In genomic region chr12:115233891-115234543, GRCh38 we compare ENCODE assay signal across 18 cellular contexts.
DNase-seq lines count a peak whose midpoint lies in the region; TF ChIP-seq lines count a peak whose summit lies in the region.
"Had no signal": no experiment of that assay in that cellular context is flagged by ENCODE, and none has a peak within 500 bp of the region (broad histone marks: within the 10 kb centered on the region; RNA-seq: fewer than 3 reads in every experiment).

No MANE protein-coding gene starts in this region.

- peaks cover 15% of the 10 kb centered on the region for H3K27me3 Mint-ChIP-seq in endodermal cell (ENCODE audit: insufficient read depth)
- H3K27me3 Mint-ChIP-seq: B cell had no signal

- no peaks in the 10 kb centered on the region for H3K9me3 ChIP-seq in endodermal cell (ENCODE audit: control insufficient read depth, low read length)
- no peaks in the 10 kb centered on the region for H3K9me3 ChIP-seq in smooth muscle cell (replicated peaks; ENCODE audit: low read depth)
- H3K9me3 ChIP-seq: A549 had no signal

- H3K27ac Mint-ChIP-seq in endodermal cell: no peak overlapping the region
- H3K27ac Mint-ChIP-seq: B cell had no signal

- H3K36me3 Mint-ChIP-seq in endodermal cell (ENCODE audit: low read depth): no peaks in the 10 kb centered on the region

- no peak overlapping the region for H3K4me3 Mint-ChIP-seq in endodermal cell
- H3K4me3 Mint-ChIP-seq: B cell had no signal

- no peak overlapping the region for H2AFZ ChIP-seq in smooth muscle cell (ENCODE audit: low read depth)

- peak overlapping the region; percentile 49 for H3K4me2 ChIP-seq in smooth muscle cell
- H3K4me2 ChIP-seq: A549, KMS-11 had no signal

- no peaks in the 10 kb centered on the region for H3K9me3 Mint-ChIP-seq in endodermal cell

- H3K4me1 ChIP-seq in endodermal cell (ENCODE audit: control insufficient read depth, insufficient read depth, low read length): no peaks in the 10 kb centered on the region
- peaks cover 7% of the 10 kb centered on the region for H3K4me1 ChIP-seq in smooth muscle cell (ENCODE audit: low read depth)
- H3K4me1 ChIP-seq: A549 had no signal

- H3K36me3 ChIP-seq in H7 (replicated peaks; ENCODE audit: control insufficient read depth, insufficient read depth, low read length): no peaks in the 10 kb centered on the region
- no peaks in the 10 kb centered on the region for H3K36me3 ChIP-seq in endodermal cell (ENCODE audit: control insufficient read depth, insufficient read depth, low read length)
- no peaks in the 10 kb centered on the region for H3K36me3 ChIP-seq in smooth muscle cell (ENCODE audit: low read depth)

- TF ChIP-seq CTCF in endodermal cell (conservative IDR thresholded peaks at IDR 0.05): peak; percentile 23
- no peak for TF ChIP-seq CTCF in smooth muscle cell (IDR thresholded peaks at IDR 0.05; ENCODE audit: borderline replicate concordance, insufficient read depth, poor library complexity, severe bottlenecking)

- peaks cover 11% of the 10 kb centered on the region for H3K4me1 Mint-ChIP-seq in endodermal cell
- H3K4me1 Mint-ChIP-seq: B cell had no signal

- H3K27ac ChIP-seq in endodermal cell (ENCODE audit: low read depth, low read length) (no peak overlapping the region), smooth muscle cell (ENCODE audit: low read depth) (peak overlapping the region; percentile 78)
- H3K27ac ChIP-seq: A549, KMS-11 had no signal

- WGBS in endodermal cell (ENCODE audit: insufficient coverage in 1 of 2, insufficient read length in 1 of 2), 2 experiments: 62 to 79% methylated on average over 6 of the region's 6 CpGs
- 25% methylated on average over 6 of the region's 6 CpGs for WGBS in smooth muscle cell (ENCODE audit: low lambda C conversion rate)

- H3F3A ChIP-seq in smooth muscle cell (ENCODE audit: low read depth): peaks cover 11% of the 10 kb centered on the region

- no peak overlapping the region for H3K9ac ChIP-seq in endodermal cell (ENCODE audit: extremely low read depth, low read length, poor library complexity, severe bottlenecking)
- no peak overlapping the region for H3K9ac ChIP-seq in smooth muscle cell (ENCODE audit: low read depth)
- H3K9ac ChIP-seq: KMS-11 had no signal

- no peaks in the 10 kb centered on the region for H3K27me3 ChIP-seq in H7 (ENCODE audit: control insufficient read depth, insufficient read depth, low read length)
- H3K27me3 ChIP-seq in endodermal cell (ENCODE audit: control insufficient read depth, insufficient read depth, low read length, poor library complexity, severe bottlenecking): no peaks in the 10 kb centered on the region
- no peaks in the 10 kb centered on the region for H3K27me3 ChIP-seq in smooth muscle cell (ENCODE audit: low read depth)

- DNase-seq in H7 (peak; percentile 50), endodermal cell (peak; percentile 88), islet precursor cell (peak; percentile 89), smooth muscle cell (lab: John Stamatoyannopoulos, UW; ENCODE audit: unreplicated experiment) (no peak), dedifferentiated amniotic fluid mesenchymal stem cell (ENCODE audit: extremely low spot score) (no peak), NCI-H748 treated with DMSO at 0.1 percent for 48 hours (lab: John Stamatoyannopoulos, UW) (no peak)
- DNase-seq in stimulated activated CD4-positive, alpha-beta T cell treated with anti-CD3 and anti-CD28 coated beads, Interleukin-1b, Interleukin-23, amount 100 ng/mL, for 48 hours: no peak
- DNase-seq: DMS79, IMR-90, NCI-H1092 treated with DMSO at 0.1 percent for 48 hours, NCI-H1436 treated with DMSO at 0.1 percent for 48 hours, NCI-H2029 treated with DMSO at 0.1 percent for 48 hours, NCI-H226, NCI-H510A treated with DMSO at 0.1 percent for 48 hours, NCI-H774 had no signal

- no peaks in the 10 kb centered on the region for H4K20me1 ChIP-seq in smooth muscle cell (ENCODE audit: low read depth)

- H3K4me3 ChIP-seq in H7 (ENCODE audit: insufficient read depth, low read depth, low read length): no peak overlapping the region
- no peak overlapping the region for H3K4me3 ChIP-seq in endodermal cell (ENCODE audit: low read length)
- H3K4me3 ChIP-seq in smooth muscle cell: no peak overlapping the region
- H3K4me3 ChIP-seq: A549 had no signal

- no peaks in the 10 kb centered on the region for H3K79me2 ChIP-seq in smooth muscle cell (ENCODE audit: low read depth)

Comparison
In these comparisons a context has a peak if more than half of its experiments do, and no peak if none do; other contexts are left out.
1. DNase-seq: peak in H7 (single experiment), endodermal cell (single experiment) and islet precursor cell (single experiment); none in smooth muscle cell (single experiment), stimulated activated CD4-positive, alpha-beta T cell treated with anti-CD3 and anti-CD28 coated beads, Interleukin-1b, Interleukin-23, amount 100 ng/mL, for 48 hours (single experiment), dedifferentiated amniotic fluid mesenchymal stem cell (single experiment) and NCI-H748 treated with DMSO at 0.1 percent for 48 hours (single experiment).